1 cellular context compared by ENCODE assay signal in the genomic region with DNA sequence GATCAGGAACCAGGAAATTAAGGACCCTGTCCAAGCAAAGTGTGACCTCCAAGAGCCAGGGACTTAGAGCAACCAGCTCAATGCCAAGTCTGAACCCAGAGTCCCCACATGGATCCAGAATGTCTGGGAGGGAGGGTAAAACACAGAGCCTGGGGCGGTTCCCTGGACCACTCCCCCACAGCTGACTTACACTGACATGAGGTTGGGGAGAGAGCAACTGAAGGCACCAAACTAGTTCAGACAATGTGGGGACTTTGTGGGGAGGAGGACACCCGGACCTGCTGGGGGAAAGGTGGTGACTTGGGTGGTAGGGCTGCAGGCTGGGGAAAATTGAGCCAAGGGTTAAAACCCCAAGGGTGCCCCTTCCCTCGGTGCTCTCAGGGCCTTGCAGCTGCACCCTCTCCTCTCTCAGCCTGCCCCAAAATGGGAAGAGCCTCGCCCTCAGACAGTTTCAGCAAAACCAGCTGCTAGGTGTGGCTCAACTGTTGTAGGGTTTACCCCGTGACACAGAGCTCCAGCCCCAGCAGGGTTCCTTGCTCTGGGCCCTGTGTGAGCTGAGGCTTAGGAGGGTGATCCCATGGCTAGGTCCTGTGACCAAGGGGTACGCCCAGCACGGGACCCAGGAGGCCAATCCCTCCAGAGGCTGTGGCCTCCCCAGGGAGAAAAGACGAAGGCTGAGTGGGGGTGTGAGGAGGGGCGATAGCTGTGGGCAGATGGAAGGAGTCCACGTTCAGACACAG.
TF ChIP-seq lines count a peak whose summit lies in the region.

No MANE protein-coding gene starts in this region.

TF ChIP-seq in HepG2, 621 proteins besides CTCF, POLR2A, EP300 and RAD21 (continued from another document):
- TF ChIP-seq, protein P1, sequence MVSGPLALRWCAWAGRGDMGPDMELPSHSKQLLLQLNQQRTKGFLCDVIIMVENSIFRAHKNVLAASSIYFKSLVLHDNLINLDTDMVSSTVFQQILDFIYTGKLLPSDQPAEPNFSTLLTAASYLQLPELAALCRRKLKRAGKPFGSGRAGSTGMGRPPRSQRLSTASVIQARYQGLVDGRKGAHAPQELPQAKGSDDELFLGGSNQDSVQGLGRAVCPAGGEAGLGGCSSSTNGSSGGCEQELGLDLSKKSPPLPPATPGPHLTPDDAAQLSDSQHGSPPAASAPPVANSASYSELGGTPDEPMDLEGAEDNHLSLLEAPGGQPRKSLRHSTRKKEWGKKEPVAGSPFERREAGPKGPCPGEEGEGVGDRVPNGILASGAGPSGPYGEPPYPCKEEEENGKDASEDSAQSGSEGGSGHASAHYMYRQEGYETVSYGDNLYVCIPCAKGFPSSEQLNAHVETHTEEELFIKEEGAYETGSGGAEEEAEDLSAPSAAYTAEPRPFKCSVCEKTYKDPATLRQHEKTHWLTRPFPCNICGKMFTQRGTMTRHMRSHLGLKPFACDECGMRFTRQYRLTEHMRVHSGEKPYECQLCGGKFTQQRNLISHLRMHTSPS (CRISPR knock-in tag; IDR thresholded peaks at IDR 0.05; ENCODE audit: low read depth): no peak
- TF ChIP-seq MIXL1 (CRISPR knock-in tag; IDR thresholded peaks at IDR 0.05): no peak
